Comparison of ENCODE assay signal across 39 cellular contexts in the genomic region with DNA sequence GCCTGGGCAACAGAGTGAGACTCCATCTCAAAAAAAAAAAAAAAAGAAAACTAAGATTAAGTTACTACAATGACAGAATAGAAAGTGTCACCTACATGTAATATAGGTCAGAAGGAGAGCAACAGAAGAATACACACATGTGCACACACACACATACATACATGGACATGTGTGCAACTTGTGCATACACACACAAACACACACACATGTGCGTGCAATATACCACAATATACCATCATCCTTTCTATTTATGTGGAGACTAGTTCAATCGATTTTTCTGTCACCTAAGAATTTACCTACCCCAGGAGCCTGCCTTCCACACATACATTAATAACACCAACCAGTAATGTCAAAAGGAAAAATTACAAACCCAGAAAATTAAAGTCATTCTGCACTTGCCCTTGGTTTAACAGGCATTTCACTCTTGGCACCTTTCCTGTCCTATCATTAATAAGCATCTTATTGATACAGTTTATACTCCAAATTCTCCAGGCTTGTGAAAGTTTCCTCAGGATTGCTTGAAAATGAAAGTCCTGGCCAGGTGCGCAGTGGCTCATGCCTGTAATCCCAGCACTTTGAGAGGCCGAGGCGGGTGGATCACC. TPM values are rescaled to one million over a fixed set of nuclear protein-coding genes. Genes with fewer than 3 reads are reported as not detected.
"Had no signal": no experiment of that assay in that cellular context is flagged by ENCODE, and none has a peak within 500 bp of the region (broad histone marks: within the 10 kb centered on the region; RNA-seq: fewer than 3 reads in every experiment).

No MANE protein-coding gene starts in this region.

- H3K4me3 ChIP-seq: MG63 had no signal

- H3K9me3 ChIP-seq: MG63 had no signal

- H3K27ac ChIP-seq: KMS-11 had no signal

- H3K36me3 ChIP-seq: MG63 had no signal

- DNase-seq: Karpas-422, Kasumi-1, KG1, MG63, MM.1S, MV-4-11, NCI-H1048, NCI-H1092, NCI-H1092 treated with DMSO at 0.1 percent for 48 hours, NCI-H1105, NCI-H1105 treated with DMSO at 0.1 percent for 48 hours, NCI-H1417, NCI-H1417 treated with DMSO at 0.1 percent for 48 hours, NCI-H1436, NCI-H1436 treated with DMSO at 0.1 percent for 48 hours, NCI-H146, NCI-H1694, NCI-H1694 treated with DMSO at 0.1 percent for 48 hours, NCI-H187, NCI-H187 treated with DMSO at 0.1 percent for 48 hours, NCI-H1930, NCI-H2029, NCI-H2029 treated with DMSO at 0.1 percent for 48 hours, NCI-H2081, NCI-H2081 treated with DMSO at 0.1 percent for 48 hours, NCI-H2107, NCI-H2171, NCI-H2171 treated with DMSO at 0.1 percent for 48 hours, NCI-H2227 treated with DMSO at 0.1 percent for 48 hours, NCI-H226, NCI-H345, NCI-H446, NCI-H446 treated with DMSO at 0.1 percent for 48 hours, NCI-H510A had no signal

- H3K4me2 ChIP-seq: KMS-11 had no signal

- H3K9ac ChIP-seq: KMS-11 had no signal

RNA-seq across cellular contexts. Expression of a gene that starts 2.5 kb away (rescaled TPM):
- total RNA-seq: LHCN-M2, M059J, MCF 10A, NCI-H460 had no signal

RNA-seq across cellular contexts. Expression of a gene that starts 27.5 kb away (rescaled TPM):
- total RNA-seq: LHCN-M2, M059J, MCF 10A, NCI-H460 had no signal

RNA-seq across cellular contexts. Expression of a gene that starts 47.5 kb away (rescaled TPM):
- total RNA-seq: M059J, MCF 10A, NCI-H460 had no signal
